In genomic region chr18:36525913-36526312, GRCh38 we compare ENCODE assay signal across 23 cellular contexts.
"Had no signal": no experiment of that assay in that cellular context is flagged by ENCODE, and none has a peak within 500 bp of the region (broad histone marks: within the 10 kb centered on the region; RNA-seq: fewer than 3 reads in every experiment).

No MANE protein-coding gene starts in this region.

- H3K9ac ChIP-seq: neural progenitor cell had no signal

- H3K36me3 ChIP-seq: neural progenitor cell, pancreas, right lobe of liver, sigmoid colon, stomach, thoracic aorta, thyroid gland, tibial nerve, upper lobe of left lung, vagina had no signal

- H3K4me2 ChIP-seq: neural progenitor cell had no signal

- H3K27me3 ChIP-seq: neural progenitor cell, pancreas, right lobe of liver, sigmoid colon, stomach, thyroid gland, tibial nerve, upper lobe of left lung, vagina had no signal

- H3K27ac ChIP-seq: neural progenitor cell, pancreas, psoas muscle, right lobe of liver, sigmoid colon, stomach, thoracic aorta, thyroid gland, tibial nerve, upper lobe of left lung, vagina had no signal

- H2AFZ ChIP-seq: neural progenitor cell had no signal

- DNase-seq: natural killer cell; occipital lobe; pancreas; psoas muscle; right cardiac atrium; right lobe of liver; sigmoid colon; small intestine; stimulated activated CD4-positive, alpha-beta T cell treated with anti-CD3 and anti-CD28 coated beads, Interleukin-15, amount 100 ng/mL, for 24 hours; stimulated activated CD4-positive, alpha-beta T cell treated with anti-CD3 and anti-CD28 coated beads, Interleukin-2, amount 100 ng/mL, for 24 hours; stimulated activated CD4-positive, alpha-beta T cell treated with anti-CD3 and anti-CD28 coated beads, Interleukin-2, amount 100 ng/mL, for 48 hours; stimulated activated CD4-positive, alpha-beta T cell treated with anti-CD3 and anti-CD28 coated beads, Interleukin-4, amount 100 ng/mL, for 24 hours; stimulated activated naive B cell treated with anti-CD40 and anti-IgM and Interleukin-4, amounts not matched to agents 10 μg/mL and 1 μg/mL and 100 μg/mL, for 72 hours; stimulated activated naive CD4-positive, alpha-beta T cell treated with Interleukin-2 at 50 U/mL for 16 hours; stomach; thyroid gland; upper lobe of left lung had no signal

- ATAC-seq: natural killer cell; pancreas; psoas muscle; right cardiac atrium; right lobe of liver; stimulated activated effector memory CD8-positive, alpha-beta T cell treated with anti-CD3 and anti-CD28 coated beads, Interleukin-12 subunit alpha, Interleukin-12 subunit beta, amount 100 ng/mL, for 72 hours; stimulated activated naive B cell treated with anti-CD40 and anti-IgM and Interleukin-4, amounts not matched to agents 10 μg/mL and 1 μg/mL and 100 μg/mL, for 72 hours had no signal

- H3K4me1 ChIP-seq: pancreas, psoas muscle, right lobe of liver, sigmoid colon, stomach, thyroid gland, tibial nerve, upper lobe of left lung, vagina had no signal

- H3K9me3 ChIP-seq: pancreas, psoas muscle, right lobe of liver, sigmoid colon, stomach, thoracic aorta, thyroid gland, tibial nerve, upper lobe of left lung, vagina had no signal

- H3K4me3 ChIP-seq: neural progenitor cell, pancreas, psoas muscle, right lobe of liver, sigmoid colon, stomach, thoracic aorta, thyroid gland, tibial nerve, upper lobe of left lung, vagina had no signal

- FAIRE-seq: pancreas, small intestine, urothelium cell line had no signal
